Comparison of ENCODE assay signal across 14 cellular contexts in genomic region chr1:50841791-50842387, GRCh38.
DNase-seq lines count a peak whose midpoint lies in the region; ATAC-seq, FAIRE-seq and TF ChIP-seq lines count a peak whose summit lies in the region.
"Had no signal": no experiment of that assay in that cellular context is flagged by ENCODE, and none has a peak within 500 bp of the region (broad histone marks: within the 10 kb centered on the region; RNA-seq: fewer than 3 reads in every experiment).

No MANE protein-coding gene starts in this region.

- H3K4me1 ChIP-seq in astrocyte (ENCODE audit: insufficient read depth, low read length) (no peaks in the 10 kb centered on the region), kidney (ENCODE audit: control insufficient read depth in 1 of 2, insufficient read depth in 1 of 2, low read depth in 1 of 2, low read length in 2 of 2) (peaks cover 0 to 3% of the 10 kb centered on the region in 2 donors), small intestine (ENCODE audit: control insufficient read depth in 2 of 2, insufficient read depth in 1 of 2, low read depth in 1 of 2, low read length in 1 of 2) (no peaks in the 10 kb centered on the region)

- peaks cover 7% of the 10 kb centered on the region for H3K79me2 ChIP-seq in astrocyte (ENCODE audit: insufficient read depth, low read length)

- H3K9me3 ChIP-seq in astrocyte (ENCODE audit: insufficient read depth, low read depth, low read length) (no peaks in the 10 kb centered on the region), kidney (ENCODE audit: control insufficient read depth in 1 of 2, low read length in 2 of 2) (no peaks in the 10 kb centered on the region), small intestine (ENCODE audit: control insufficient read depth, low read depth) (no peaks in the 10 kb centered on the region)
- H3K9me3 ChIP-seq: neutrophil had no signal

- FAIRE-seq in astrocyte (lab: Jason Lieb, UNC) = no peak
- peak; percentile 93 for FAIRE-seq in kidney (lab: Jason Lieb, UNC)
- FAIRE-seq in small intestine (lab: Jason Lieb, UNC) = no peak

- H3K36me3 Mint-ChIP-seq in astrocyte (ENCODE audit: low read depth, unreplicated experiment) = no peaks in the 10 kb centered on the region

- H3K36me3 ChIP-seq in astrocyte (ENCODE audit: insufficient read depth, low read length) (no peaks in the 10 kb centered on the region), kidney (ENCODE audit: control insufficient read depth in 1 of 2, insufficient read depth in 2 of 2, low read length in 2 of 2) (no peaks in the 10 kb centered on the region), small intestine (ENCODE audit: control insufficient read depth in 2 of 2, insufficient read depth in 2 of 2, low read length in 2 of 2) (no peaks in the 10 kb centered on the region)
- H3K36me3 ChIP-seq: neutrophil had no signal

- H3K4me3 ChIP-seq in astrocyte (ENCODE audit: insufficient read depth, low read depth, low read length) = no peak overlapping the region
- H3K4me3 ChIP-seq in kidney (ENCODE audit: low read length in 2 of 2) = no peak overlapping the region
- H3K4me3 ChIP-seq in small intestine (ENCODE audit: low read depth in 1 of 2, low read length in 2 of 2) = no peak overlapping the region

- H3K9me3 Mint-ChIP-seq in astrocyte (ENCODE audit: unreplicated experiment) = no peaks in the 10 kb centered on the region

- H3K27ac ChIP-seq in astrocyte (ENCODE audit: low read depth, low read length) (no peak overlapping the region), kidney (ENCODE audit: low read depth in 2 of 2, low read length in 2 of 2) (peak overlapping the region in 1 of 2 donors; percentile 30), small intestine (ENCODE audit: low read depth in 1 of 2, low read length in 1 of 2) (no peak overlapping the region)
- H3K27ac ChIP-seq: 22Rv1, neutrophil had no signal

- no peaks in the 10 kb centered on the region for H3K27me3 Mint-ChIP-seq in astrocyte (ENCODE audit: low read depth, unreplicated experiment)

- H3K9ac ChIP-seq in astrocyte (ENCODE audit: low read length) = no peak overlapping the region
- no peak overlapping the region for H3K9ac ChIP-seq in kidney (ENCODE audit: low read length in 2 of 2)

- DNase-seq in DMS53 (lab: John Stamatoyannopoulos, UW) (peak; percentile 26), DMS53 treated with DMSO at 0.1 percent for 48 hours (lab: John Stamatoyannopoulos, UW; ENCODE audit: unreplicated experiment) (no peak), astrocyte (ENCODE audit: low read depth) (peak; percentile 68), kidney (no peak), small intestine (peak; percentile 6), NCI-H345 treated with DMSO at 0.1 percent for 48 hours (lab: John Stamatoyannopoulos, UW; ENCODE audit: unreplicated experiment) (no peak), iPS-NIHi11 (ENCODE audit: low spot score) (no peak)
- DNase-seq: activated CD8-positive, alpha-beta memory T cell treated with anti-CD3 and anti-CD28 coated beads for 24 hours; DMS153; stimulated activated CD4-positive, alpha-beta T cell treated with anti-CD3 and anti-CD28 coated beads, Interleukin-4, amount 100 ng/mL, for 4 hours had no signal

- no peak for ATAC-seq in GM21423 (IDR thresholded peaks at IDR 0.05; ENCODE audit: unreplicated experiment)
- ATAC-seq: activated naive CD4-positive, alpha-beta T cell treated with anti-CD3 and anti-CD28 coated beads, Interleukin-2, amount 50 U/mL, for 72 hours had no signal

- peaks cover 11% of the 10 kb centered on the region for H4K20me1 ChIP-seq in astrocyte (ENCODE audit: insufficient read depth, low read length)

- H3K27ac Mint-ChIP-seq in astrocyte (ENCODE audit: unreplicated experiment) = no peak overlapping the region
- H3K27ac Mint-ChIP-seq: activated naive CD4-positive, alpha-beta T cell treated with anti-CD3 and anti-CD28 coated beads, Interleukin-2, amount 50 U/mL, for 72 hours had no signal

- H3K4me1 Mint-ChIP-seq in astrocyte (ENCODE audit: low read depth, unreplicated experiment) = peaks cover 4% of the 10 kb centered on the region

- H3K4me3 Mint-ChIP-seq in astrocyte (ENCODE audit: unreplicated experiment) = no peak overlapping the region

- TF ChIP-seq CTCF in astrocyte (IDR thresholded peaks at IDR 0.05; ENCODE audit: insufficient read depth, low read depth, low read length) = no peak
- TF ChIP-seq CTCF in kidney (IDR thresholded peaks at IDR 0.05; ENCODE audit: borderline replicate concordance, extremely low read depth, insufficient read depth) = no peak

- H3K27me3 ChIP-seq in astrocyte (ENCODE audit: insufficient read depth, low read length) (no peaks in the 10 kb centered on the region), small intestine (ENCODE audit: control insufficient read depth in 2 of 2, insufficient read depth in 2 of 2, low read length in 2 of 2) (no peaks in the 10 kb centered on the region)
- H3K27me3 ChIP-seq: neutrophil had no signal

- no peak overlapping the region for H2AFZ ChIP-seq in astrocyte (ENCODE audit: low read depth, low read length)

- no peak overlapping the region for H3K4me2 ChIP-seq in astrocyte (ENCODE audit: low read length)

- intact Hi-C loops in kidney (cut with DNase I) = no loop called here

Comparison
In these comparisons a context has a peak if more than half of its experiments do, and no peak if none do; other contexts are left out.
1. DNase-seq: peak in DMS53 (single experiment), astrocyte (single experiment) and small intestine (single experiment); none in DMS53 treated with DMSO at 0.1 percent for 48 hours (single experiment), kidney (single experiment), NCI-H345 treated with DMSO at 0.1 percent for 48 hours (single experiment) and iPS-NIHi11 (single experiment).